ENCODE assay signal across 1 cellular context in the genomic region with DNA sequence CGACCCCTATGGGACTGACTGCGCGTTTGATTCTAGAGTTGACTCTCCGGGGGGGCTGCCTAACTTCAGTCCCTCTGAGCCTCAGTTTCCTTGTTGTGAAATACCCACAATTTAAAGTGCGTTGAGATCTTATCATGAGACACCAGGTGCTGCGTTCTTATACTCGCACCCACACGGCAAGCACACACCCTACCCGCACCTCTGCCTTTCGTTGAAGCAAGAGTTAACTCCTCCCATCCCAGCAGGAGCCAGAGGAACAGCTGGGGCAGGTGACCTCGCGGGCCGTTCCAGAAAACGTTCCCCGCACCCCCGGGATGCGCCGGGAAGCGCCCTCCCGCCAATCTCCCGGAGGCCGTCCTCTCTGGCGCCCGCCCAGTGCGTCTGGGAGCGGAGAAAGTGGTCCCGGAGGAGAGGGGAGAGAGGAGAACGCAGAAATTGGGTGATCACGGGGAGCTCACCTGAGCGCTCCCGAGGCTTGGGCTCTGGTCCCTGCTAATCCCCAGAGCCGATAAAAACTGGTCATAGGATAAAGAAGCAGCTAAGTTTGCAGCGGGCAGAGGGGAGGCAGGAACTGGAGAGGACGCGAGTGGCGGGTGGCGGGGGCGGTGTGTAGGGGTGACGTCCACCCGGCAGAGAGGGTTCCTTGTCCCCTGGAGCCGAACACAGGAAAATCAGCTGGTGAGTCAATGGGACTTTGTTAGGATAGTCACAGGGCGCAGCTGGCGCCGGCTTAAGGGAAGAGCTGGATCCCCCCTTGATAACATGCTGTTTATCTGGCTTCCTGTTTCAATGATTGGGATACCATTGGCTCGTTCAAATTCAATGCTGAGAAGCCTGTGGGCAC.
TF ChIP-seq lines count a peak whose summit lies in the region.

No MANE protein-coding gene starts in this region.

TF ChIP-seq in K562, 482 proteins besides CTCF, POLR2A, EP300 and RAD21 (continued from another document):
- no peak for TF ChIP-seq ZNF184 (CRISPR knock-in tag; IDR thresholded peaks at IDR 0.05)
- TF ChIP-seq PCBP1 (IDR thresholded peaks at IDR 0.05; ENCODE audit: low read depth, low read length, poor library complexity, severe bottlenecking) = no peak
- no peak for TF ChIP-seq SRSF9 (IDR thresholded peaks at IDR 0.05; ENCODE audit: borderline replicate concordance, low read depth, low read length)
- TF ChIP-seq HBP1 (CRISPR knock-in tag; IDR thresholded peaks at IDR 0.05) = no peak
- no peak for TF ChIP-seq ZNF778 (CRISPR knock-in tag; IDR thresholded peaks at IDR 0.05)
- TF ChIP-seq MCM3 (IDR thresholded peaks at IDR 0.05) = no peak
- no peak for TF ChIP-seq RBM25 (IDR thresholded peaks at IDR 0.05; ENCODE audit: low read depth, low read length, severe bottlenecking)
- TF ChIP-seq ESRRA (IDR thresholded peaks at IDR 0.05; ENCODE audit: borderline replicate concordance, low read depth) = no peak
- no peak for TF ChIP-seq NCOA6 (IDR thresholded peaks at IDR 0.05)
- TF ChIP-seq RBFOX2 (IDR thresholded peaks at IDR 0.05; ENCODE audit: low read depth, low read length) = 0 out of 2 replicates have a peak, but pooled peaks have one; percentile 14
- TF ChIP-seq IRF9 (tag; IDR thresholded peaks at IDR 0.05) = no peak
- TF ChIP-seq TEAD1 (CRISPR knock-in tag; IDR thresholded peaks at IDR 0.05) = no peak
- TF ChIP-seq CHD4 (IDR thresholded peaks at IDR 0.05; ENCODE audit: insufficient read depth, insufficient replicate concordance, low read depth, low read length, poor library complexity, severe bottlenecking) = no peak
- TF ChIP-seq, protein P1, sequence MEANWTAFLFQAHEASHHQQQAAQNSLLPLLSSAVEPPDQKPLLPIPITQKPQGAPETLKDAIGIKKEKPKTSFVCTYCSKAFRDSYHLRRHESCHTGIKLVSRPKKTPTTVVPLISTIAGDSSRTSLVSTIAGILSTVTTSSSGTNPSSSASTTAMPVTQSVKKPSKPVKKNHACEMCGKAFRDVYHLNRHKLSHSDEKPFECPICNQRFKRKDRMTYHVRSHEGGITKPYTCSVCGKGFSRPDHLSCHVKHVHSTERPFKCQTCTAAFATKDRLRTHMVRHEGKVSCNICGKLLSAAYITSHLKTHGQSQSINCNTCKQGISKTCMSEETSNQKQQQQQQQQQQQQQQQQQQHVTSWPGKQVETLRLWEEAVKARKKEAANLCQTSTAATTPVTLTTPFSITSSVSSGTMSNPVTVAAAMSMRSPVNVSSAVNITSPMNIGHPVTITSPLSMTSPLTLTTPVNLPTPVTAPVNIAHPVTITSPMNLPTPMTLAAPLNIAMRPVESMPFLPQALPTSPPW (CRISPR knock-in tag; IDR thresholded peaks at IDR 0.05) = peak; percentile 65
- no peak for TF ChIP-seq ZNF263 (CRISPR knock-in tag; IDR thresholded peaks at IDR 0.05; ENCODE audit: borderline replicate concordance)
- no peak for TF ChIP-seq KDM5B (IDR thresholded peaks at IDR 0.05; ENCODE audit: insufficient replicate concordance, low read depth, low read length)
